ENCODE assay signal across 9 cellular contexts in the genomic region with DNA sequence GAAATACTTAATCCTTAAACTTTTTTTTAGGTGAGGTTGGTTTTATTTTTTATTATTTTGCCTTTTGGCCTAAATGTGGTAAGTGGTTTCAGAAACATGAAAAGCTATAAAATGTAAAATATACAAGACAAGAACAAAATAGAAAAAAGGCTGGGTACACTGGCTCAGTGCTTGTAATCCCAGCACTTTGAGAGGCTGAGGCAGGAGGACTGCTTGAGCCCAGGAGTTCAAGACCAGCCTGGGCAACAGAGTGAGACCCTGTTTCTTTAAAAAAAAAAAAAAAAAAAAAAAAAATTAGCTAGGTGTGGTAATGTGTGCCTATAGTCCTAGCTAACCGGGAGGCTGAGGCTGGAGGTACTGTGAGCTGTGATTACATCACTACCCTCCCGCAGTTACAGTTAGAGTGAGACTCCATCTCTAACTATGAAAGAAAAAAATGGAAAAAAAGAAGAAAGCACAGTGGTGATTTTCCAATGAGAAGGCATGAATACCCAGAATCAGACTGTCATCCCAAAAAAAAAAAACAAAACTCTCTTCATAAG.
A peak's percentile ranks its signal among the peaks of the same experiment; 100 is the strongest.
DNase-seq lines count a peak whose midpoint lies in the region; ATAC-seq and TF ChIP-seq lines count a peak whose summit lies in the region.
"Had no signal": no experiment of that assay in that cellular context is flagged by ENCODE, and none has a peak within 500 bp of the region (broad histone marks: within the 10 kb centered on the region; RNA-seq: fewer than 3 reads in every experiment).

No MANE protein-coding gene starts in this region.

- H2AFZ ChIP-seq in OCI-LY3 (ENCODE audit: low read depth, low read length), result 0 out of 2 replicates have a peak overlapping the region, but pooled peaks have one; percentile 5

- no peak for TF ChIP-seq CTCF in OCI-LY3 (IDR thresholded peaks at IDR 0.05; ENCODE audit: low read depth, low read length)
- no peak for TF ChIP-seq CTCF in stomach (IDR thresholded peaks at IDR 0.05)
- no peak for TF ChIP-seq CTCF in BE2C (IDR thresholded peaks at IDR 0.05; ENCODE audit: low read depth, low read length)

- WGBS in stomach, 5 donors, result 4 to 31% (median 23%) methylated on average over 2 of the region's 2 CpGs

- DNase-seq in activated CD4-positive, CD25-positive, alpha-beta regulatory T cell treated with anti-CD3 and anti-CD28 coated beads, Interleukin-2, amount 50 U/mL, for 72 hours, result no peak
- DNase-seq in effector memory CD8-positive, alpha-beta T cell, result no peak
- DNase-seq in stomach, result no peak
- DNase-seq in hepatic stellate cell (ENCODE audit: low spot score), result no peak
- no peak for DNase-seq in BE2C
- DNase-seq in NCI-H82 treated with DMSO at 0.1 percent for 48 hours (lab: John Stamatoyannopoulos, UW; ENCODE audit: unreplicated experiment), result no peak

- H3K4me1 Mint-ChIP-seq in effector memory CD8-positive, alpha-beta T cell (ENCODE audit: low read depth in 2 of 2), result peaks cover 45 to 63% of the 10 kb centered on the region in 2 donors

- H3K4me3 ChIP-seq in OCI-LY3 (ENCODE audit: low read length), result no peak overlapping the region
- peak overlapping the region in 1 of 4 donors; percentile 3 for H3K4me3 ChIP-seq in stomach
- no peak overlapping the region for H3K4me3 ChIP-seq in BE2C (ENCODE audit: low read depth, low read length)

- intact Hi-C loops in stomach (cut with DNase I; ENCODE audit: low total_unique reads), result no loop called here

- ATAC-seq in activated CD4-positive, CD25-positive, alpha-beta regulatory T cell treated with anti-CD3 and anti-CD28 coated beads, Interleukin-2, amount 50 U/mL, for 24 hours, result peak; percentile 76 to 90
- ATAC-seq in effector memory CD8-positive, alpha-beta T cell (replicated peaks), result peak; percentile 69

- H3K27me3 ChIP-seq in OCI-LY3 (ENCODE audit: low read depth, low read length) (no peaks in the 10 kb centered on the region), stomach (no peaks in the 10 kb centered on the region), BE2C (no peaks in the 10 kb centered on the region)

- H3K27ac Mint-ChIP-seq in effector memory CD8-positive, alpha-beta T cell, result peak overlapping the region; percentile 98 to 99

- H3K9ac ChIP-seq in OCI-LY3 (ENCODE audit: low read length), result no peak overlapping the region

- H4K20me1 ChIP-seq in OCI-LY3 (ENCODE audit: insufficient read depth, low read length), result no peaks in the 10 kb centered on the region

- no peak for TF ChIP-seq POLR2A in stomach (IDR thresholded peaks at IDR 0.05)

- H3K36me3 Mint-ChIP-seq in effector memory CD8-positive, alpha-beta T cell (ENCODE audit: insufficient read depth), result no peaks in the 10 kb centered on the region

- H3K4me1 ChIP-seq in OCI-LY3 (ENCODE audit: low read length) (peaks cover 24% of the 10 kb centered on the region), stomach (peaks cover 31 to 75% (median 61%) of the 10 kb centered on the region in 4 donors), BE2C (peaks cover 5% of the 10 kb centered on the region)

- TF ChIP-seq EP300 in stomach (IDR thresholded peaks at IDR 0.05), result no peak

- peak overlapping the region; percentile 82 to 86 for H3K4me3 Mint-ChIP-seq in effector memory CD8-positive, alpha-beta T cell

- no peaks in the 10 kb centered on the region for H3K27me3 Mint-ChIP-seq in effector memory CD8-positive, alpha-beta T cell

- H3K9me3 ChIP-seq in OCI-LY3 (ENCODE audit: insufficient read depth, low read length), result no peaks in the 10 kb centered on the region
- H3K9me3 ChIP-seq in stomach, result no peaks in the 10 kb centered on the region
- peaks cover 5% of the 10 kb centered on the region; the same call in 1 of the 2 replicates for H3K9me3 ChIP-seq in BE2C

- H3K4me2 ChIP-seq in OCI-LY3 (ENCODE audit: low read length), result peak overlapping the region; percentile 12; the same call in 1 of the 2 replicates

- H3K79me2 ChIP-seq in OCI-LY3 (ENCODE audit: low read length), result peaks cover 2% of the 10 kb centered on the region; the same call in 1 of the 2 replicates

- H3K36me3 ChIP-seq in OCI-LY3 (replicated peaks; ENCODE audit: low read depth, low read length) (no peaks in the 10 kb centered on the region), stomach (peaks cover 0 to 7% (median 0%) of the 10 kb centered on the region in 4 donors), BE2C (peaks cover 3% of the 10 kb centered on the region)

- H3K9me3 Mint-ChIP-seq in effector memory CD8-positive, alpha-beta T cell, result no peaks in the 10 kb centered on the region

- H3K27ac ChIP-seq in OCI-LY3 (ENCODE audit: low read length) (no peak overlapping the region), stomach (peak overlapping the region; percentile 66 to 89 (median 83))
- H3K27ac ChIP-seq: 22Rv1 had no signal
